ENCODE assay signal across 8 cellular contexts in genomic region chr14:91418387-91419043, GRCh38. TPM values are rescaled to one million over a fixed set of nuclear protein-coding genes. Genes with fewer than 3 reads are reported as not detected.
A peak's percentile ranks its signal among the peaks of the same experiment; 100 is the strongest.
DNase-seq lines count a peak whose midpoint lies in the region; ATAC-seq, FAIRE-seq and TF ChIP-seq lines count a peak whose summit lies in the region.

No MANE protein-coding gene starts in this region.

- H3K4me1 ChIP-seq in HCT116 (ENCODE audit: control insufficient read depth in 1 of 2, insufficient read depth in 2 of 2, low read length in 2 of 2) (peaks cover 11 to 29% of the 10 kb centered on the region in 2 experiments), endothelial cell of umbilical vein (ENCODE audit: control insufficient read depth, extremely low read depth, insufficient read depth, low read length) (peaks cover 25% of the 10 kb centered on the region), mucosa of descending colon (ENCODE audit: low read depth) (peaks cover 26% of the 10 kb centered on the region)

- peak; percentile 78 for TF ChIP-seq RAD21 in HCT116 (IDR thresholded peaks at IDR 0.05; ENCODE audit: low read depth)

- H3K4me3 ChIP-seq in HCT116 (replicated peaks in 1 of 2; ENCODE audit: low read depth in 1 of 2, low read length in 2 of 2) (no peak overlapping the region; a peak in 1 of 4 replicates), endothelial cell of umbilical vein (replicated peaks in 1 of 3; ENCODE audit: insufficient read depth in 1 of 3, low read depth in 1 of 3, low read length in 3 of 3) (peak overlapping the region in 1 of 3 experiments; percentile 73), mucosa of descending colon (no peak overlapping the region)

- POLR2A ChIA-PET in HCT116 (lab: Charles Lee) (no interaction called here), endothelial cell of umbilical vein (lab: Charles Lee) (no interaction called here)

- H3K27me3 Mint-ChIP-seq in Calu3 (ENCODE audit: unreplicated experiment) = no peaks in the 10 kb centered on the region
- peaks cover 5% of the 10 kb centered on the region for H3K27me3 Mint-ChIP-seq in activated CD8-positive, alpha-beta memory T cell treated with anti-CD3 and anti-CD28 coated beads, Interleukin-2, amount 10 ng/mL, durations not matched to agents 7 days and 5 days

- peaks cover 10% of the 10 kb centered on the region; the same call in 1 of the 2 replicates for H3K79me2 ChIP-seq in HCT116 (ENCODE audit: insufficient read depth, low read length)
- peaks cover 4% of the 10 kb centered on the region for H3K79me2 ChIP-seq in endothelial cell of umbilical vein (ENCODE audit: control insufficient read depth, insufficient read depth, low read length)

- H3K27ac Mint-ChIP-seq in Calu3 (ENCODE audit: unreplicated experiment) = peak overlapping the region; percentile 68
- H3K27ac Mint-ChIP-seq in activated CD8-positive, alpha-beta memory T cell treated with anti-CD3 and anti-CD28 coated beads, Interleukin-2, amount 10 ng/mL, durations not matched to agents 7 days and 5 days = peak overlapping the region; percentile 75

- H3K9me2 ChIP-seq in HCT116 (ENCODE audit: insufficient read depth) = no peaks in the 10 kb centered on the region

- H3K36me3 ChIP-seq in HCT116 (ENCODE audit: control insufficient read depth in 1 of 2, insufficient read depth in 2 of 2, low read length in 2 of 2) (no peaks in the 10 kb centered on the region), endothelial cell of umbilical vein (ENCODE audit: control insufficient read depth in 2 of 2, extremely low read depth in 1 of 2, insufficient read depth in 2 of 2, low read length in 2 of 2) (peaks cover 0 to 3% of the 10 kb centered on the region in 2 experiments), mucosa of descending colon (ENCODE audit: low read depth) (no peaks in the 10 kb centered on the region)

- intact Hi-C loops in Calu3 (cut with micrococcal nuclease; ENCODE audit: unreplicated experiment) (loop anchor here (1.0 to 5.0 kb wide), 2 partner anchors 51 to 95 kb away; no protein-coding TSS in a partner anchor), HCT116 (cut with micrococcal nuclease) (loop anchor here (1.0 to 5.0 kb wide), 2 partner anchors 95 to 494 kb away; no protein-coding TSS in a partner anchor), endothelial cell of umbilical vein (cut with micrococcal nuclease) (loop anchor here (1.0 to 10.0 kb wide), 4 partner anchors 40 to 354 kb away; partner anchors contain the start of gene RPS6KA5), mucosa of descending colon (cut with DNase I, micrococcal nuclease) (loop anchor here (5.0 kb wide), 1 partner anchor 96 kb away; no protein-coding TSS in a partner anchor)

- BruUV-seq in Calu3 (replicated peaks; lab: Mats Ljungman, UMichigan) (no TSS peak), HCT116 (replicated peaks; lab: Mats Ljungman, UMichigan) (no TSS peak), endothelial cell of umbilical vein (replicated peaks; lab: Mats Ljungman, UMichigan) (no TSS peak)

- RAD21 ChIA-PET in HCT116 (lab: Charles Lee; ENCODE audit: low non-redundant PET in 1 of 2, low total read pairs in 2 of 2, uncharacterized antibody in 2 of 2, unreplicated experiment in 2 of 2) = interaction anchor here in 1 of 2 experiments (0.7 kb wide), 1 partner anchor 94 kb away, joined by 5 read pairs; no protein-coding TSS in a partner anchor

- H3K4me2 ChIP-seq in HCT116 (ENCODE audit: low read length) (peak overlapping the region; percentile 49), endothelial cell of umbilical vein (ENCODE audit: insufficient read depth, low read length) (peak overlapping the region; percentile 18)

- peaks cover 29% of the 10 kb centered on the region for H3K36me3 Mint-ChIP-seq in Calu3 (ENCODE audit: insufficient read depth, unreplicated experiment)
- peaks cover 33% of the 10 kb centered on the region for H3K36me3 Mint-ChIP-seq in activated CD8-positive, alpha-beta memory T cell treated with anti-CD3 and anti-CD28 coated beads, Interleukin-2, amount 10 ng/mL, durations not matched to agents 7 days and 5 days

- FAIRE-seq in endothelial cell of umbilical vein (lab: Jason Lieb, UNC) = peak; percentile 44

- CTCF ChIA-PET in Calu3 (lab: Charles Lee) (interaction anchor here (0.7 to 5.1 kb wide), 5 partner anchors 21 to 101 kb away, joined by 3 to 42 read pairs (median 3); no protein-coding TSS in a partner anchor), HCT116 (lab: Charles Lee) (interaction anchor here (1.1 to 2.4 kb wide), 3 partner anchors 9 to 95 kb away, joined by 3 to 11 read pairs (median 6); no protein-coding TSS in a partner anchor), endothelial cell of umbilical vein (lab: Charles Lee) (interaction anchor here (0.7 to 10.5 kb wide), 18 partner anchors 11 to 241 kb away, joined by 3 to 196 read pairs (median 5); no protein-coding TSS in a partner anchor)
- CTCF ChIA-PET in activated CD8-positive, alpha-beta memory T cell treated with anti-CD3 and anti-CD28 coated beads, Interleukin-2, amount 10 ng/mL, durations not matched to agents 7 days and 5 days (lab: Charles Lee) = interaction anchor here (0.7 to 10.0 kb wide), 25 partner anchors 9 to 241 kb away, joined by 3 to 175 read pairs (median 5); partner anchors contain the start of gene GPR68

- TF ChIP-seq CTCF in Calu3 (IDR thresholded peaks at IDR 0.05; ENCODE audit: unreplicated experiment) = peak; percentile 88
- peak; percentile 63 to 97 (median 93); a peak in 5 of 6 replicates for TF ChIP-seq CTCF in HCT116 (IDR thresholded peaks at IDR 0.05 in 2 of 3, conservative IDR thresholded peaks at IDR 0.05 in 1 of 3; ENCODE audit: borderline replicate concordance in 1 of 3, insufficient read depth in 1 of 3, low read depth in 2 of 3, low read length in 2 of 3)
- peak; percentile 94 to 96 for TF ChIP-seq CTCF in endothelial cell of umbilical vein (IDR thresholded peaks at IDR 0.05; ENCODE audit: extremely low read depth in 1 of 2, insufficient read depth in 1 of 2, low read depth in 1 of 2, low read length in 2 of 2)
- TF ChIP-seq CTCF in mucosa of descending colon (IDR thresholded peaks at IDR 0.05) = peak; percentile 98

- peaks cover 24% of the 10 kb centered on the region for H3K4me1 Mint-ChIP-seq in Calu3 (ENCODE audit: low read depth, unreplicated experiment)
- peaks cover 28% of the 10 kb centered on the region for H3K4me1 Mint-ChIP-seq in activated CD8-positive, alpha-beta memory T cell treated with anti-CD3 and anti-CD28 coated beads, Interleukin-2, amount 10 ng/mL, durations not matched to agents 7 days and 5 days

- no peaks in the 10 kb centered on the region for H3K9me3 ChIP-seq in HCT116 (ENCODE audit: control insufficient read depth in 1 of 2, insufficient read depth in 1 of 2, low read depth in 1 of 2, low read length in 2 of 2)
- no peaks in the 10 kb centered on the region for H3K9me3 ChIP-seq in endothelial cell of umbilical vein (replicated peaks; ENCODE audit: control insufficient read depth, insufficient read depth, low read length)
- H3K9me3 ChIP-seq in mucosa of descending colon = no peaks in the 10 kb centered on the region

- H3K9me3 Mint-ChIP-seq in Calu3 (ENCODE audit: low read depth, unreplicated experiment) = no peaks in the 10 kb centered on the region
- no peaks in the 10 kb centered on the region for H3K9me3 Mint-ChIP-seq in activated CD8-positive, alpha-beta memory T cell treated with anti-CD3 and anti-CD28 coated beads, Interleukin-2, amount 10 ng/mL, durations not matched to agents 7 days and 5 days (ENCODE audit: low read depth)

- H3K27ac ChIP-seq in HCT116 (ENCODE audit: low read depth, low read length) = peak overlapping the region; percentile 60; the same call in 1 of the 2 replicates
- no peak overlapping the region for H3K27ac ChIP-seq in endothelial cell of umbilical vein (ENCODE audit: insufficient read depth, low read depth, low read length)

- dilution Hi-C loops in endothelial cell of umbilical vein (cut with MboI; ENCODE audit: extremely low pct_ligation_motif_present, low sequenced_read_pairs) = no loop called here

- H3K9ac ChIP-seq in HCT116 (ENCODE audit: low read length) (peak overlapping the region; percentile 38; the same call in 1 of the 2 replicates), endothelial cell of umbilical vein (replicated peaks; ENCODE audit: extremely low read depth, insufficient read depth, low read length) (no peak overlapping the region)

- H3K4me3 Mint-ChIP-seq in Calu3 (ENCODE audit: low read depth, unreplicated experiment) = peak overlapping the region; percentile 93
- peak overlapping the region; percentile 68 for H3K4me3 Mint-ChIP-seq in activated CD8-positive, alpha-beta memory T cell treated with anti-CD3 and anti-CD28 coated beads, Interleukin-2, amount 10 ng/mL, durations not matched to agents 7 days and 5 days

- H3K9me1 ChIP-seq in endothelial cell of umbilical vein (replicated peaks; ENCODE audit: control insufficient read depth, extremely low read depth, insufficient read depth, low read length) = no peaks in the 10 kb centered on the region

- DNase-seq in Calu3 = peak; percentile 76
- peak; percentile 42 for DNase-seq in HCT116 (ENCODE audit: low read depth, low spot score)
- DNase-seq in NCI-H524 treated with DMSO at 0.1 percent for 48 hours (lab: John Stamatoyannopoulos, UW) = peak; percentile 43
- DNase-seq in activated CD8-positive, alpha-beta memory T cell treated with anti-CD3 and anti-CD28 coated beads, Interleukin-2, amount 10 ng/mL, durations not matched to agents 7 days and 5 days = peak; percentile 88
- DNase-seq in endothelial cell of umbilical vein (ENCODE audit: low read depth, low spot score) = peak; percentile 67
- peak; percentile 84 to 89 (median 89) for DNase-seq in mucosa of descending colon
- peak; percentile 77 for DNase-seq in stimulated activated CD8-positive, alpha-beta memory T cell treated with anti-CD3 and anti-CD28 coated beads, Interleukin-4, amount 100 ng/mL, for 24 hours (ENCODE audit: low read depth)

- H4K20me1 ChIP-seq in HCT116 (ENCODE audit: insufficient read depth) (no peaks in the 10 kb centered on the region), endothelial cell of umbilical vein (replicated peaks; ENCODE audit: control insufficient read depth, extremely low read depth, insufficient read depth, low read length) (no peaks in the 10 kb centered on the region)

- peak; percentile 45 for ATAC-seq in HCT116
- peak; percentile 23 for ATAC-seq in activated CD8-positive, alpha-beta memory T cell treated with anti-CD3 and anti-CD28 coated beads, Interleukin-2, amount 10 ng/mL, durations not matched to agents 7 days and 5 days
- ATAC-seq in mucosa of descending colon = peak; percentile 70
- no peak for ATAC-seq in HG03442 (IDR thresholded peaks at IDR 0.05; ENCODE audit: unreplicated experiment)

- peak overlapping the region; percentile 37 for H2AFZ ChIP-seq in HCT116 (ENCODE audit: low read depth, low read length, poor library complexity, severe bottlenecking)
- peak overlapping the region; percentile 65 for H2AFZ ChIP-seq in endothelial cell of umbilical vein (ENCODE audit: low read depth, low read length)

- TF ChIP-seq POLR2A in HCT116 (IDR thresholded peaks at IDR 0.05; ENCODE audit: borderline replicate concordance, extremely low read depth, insufficient read depth, insufficient read length) = no peak
- TF ChIP-seq POLR2A in endothelial cell of umbilical vein (IDR thresholded peaks at IDR 0.05; ENCODE audit: low read depth, low read length) = no peak

- H3K27me3 ChIP-seq in HCT116 (ENCODE audit: insufficient read depth, low read length) (no peaks in the 10 kb centered on the region), endothelial cell of umbilical vein (ENCODE audit: control insufficient read depth in 2 of 2, insufficient read depth in 2 of 2, low read length in 2 of 2) (no peaks in the 10 kb centered on the region)

RNA-seq across cellular contexts. Expression of gene CCDC88C, which starts 0.9 kb away (rescaled TPM):
- total RNA-seq in Calu3 (2022) = 33.2 and 43.9 TPM in 2 replicates
- 20.8 TPM for total RNA-seq in HCT116 (2021; ENCODE audit: unreplicated experiment)
- 6.9 and 8.6 TPM in 2 replicates for polyA plus RNA-seq in HCT116 (2012)
- 100 to 1,000 TPM; 151 to 214 TPM for total RNA-seq in activated CD8-positive, alpha-beta memory T cell treated with anti-CD3 and anti-CD28 coated beads, Interleukin-2, amount 10 ng/mL, durations not matched to agents 7 days and 5 days
- total RNA-seq in endothelial cell of umbilical vein = 29.6 and 52.1 TPM in 2 replicates
- polyA plus RNA-seq in endothelial cell of umbilical vein = 11.2 and 11.4 TPM in 2 replicates
- 10.1 and 12.1 TPM in 2 replicates for polyA plus RNA-seq in endothelial cell of umbilical vein (2011; cell fraction: cytosol; rRNA removed)
- 37.8 and 42.5 TPM in 2 replicates for polyA plus RNA-seq in endothelial cell of umbilical vein (2011; cell fraction: nucleus; rRNA removed)
- polyA plus RNA-seq in endothelial cell of umbilical vein (2012) = 11.1 and 12.5 TPM in 2 replicates
- 33.4 and 44.5 TPM in 2 replicates for polyA minus RNA-seq in endothelial cell of umbilical vein
- 7.9 TPM for polyA minus RNA-seq in endothelial cell of umbilical vein (2011; cell fraction: cytosol; rRNA and poly(A)+ RNA removed)
- polyA minus RNA-seq in endothelial cell of umbilical vein (2011; cell fraction: nucleus; rRNA and poly(A)+ RNA removed) = 40.9 and 45.2 TPM in 2 replicates
- 10 to 100 TPM; 30.1 to 62.1 (median 56.6) TPM for total RNA-seq in mucosa of descending colon
